ENCODE assay signal across 8 cellular contexts in the genomic region with DNA sequence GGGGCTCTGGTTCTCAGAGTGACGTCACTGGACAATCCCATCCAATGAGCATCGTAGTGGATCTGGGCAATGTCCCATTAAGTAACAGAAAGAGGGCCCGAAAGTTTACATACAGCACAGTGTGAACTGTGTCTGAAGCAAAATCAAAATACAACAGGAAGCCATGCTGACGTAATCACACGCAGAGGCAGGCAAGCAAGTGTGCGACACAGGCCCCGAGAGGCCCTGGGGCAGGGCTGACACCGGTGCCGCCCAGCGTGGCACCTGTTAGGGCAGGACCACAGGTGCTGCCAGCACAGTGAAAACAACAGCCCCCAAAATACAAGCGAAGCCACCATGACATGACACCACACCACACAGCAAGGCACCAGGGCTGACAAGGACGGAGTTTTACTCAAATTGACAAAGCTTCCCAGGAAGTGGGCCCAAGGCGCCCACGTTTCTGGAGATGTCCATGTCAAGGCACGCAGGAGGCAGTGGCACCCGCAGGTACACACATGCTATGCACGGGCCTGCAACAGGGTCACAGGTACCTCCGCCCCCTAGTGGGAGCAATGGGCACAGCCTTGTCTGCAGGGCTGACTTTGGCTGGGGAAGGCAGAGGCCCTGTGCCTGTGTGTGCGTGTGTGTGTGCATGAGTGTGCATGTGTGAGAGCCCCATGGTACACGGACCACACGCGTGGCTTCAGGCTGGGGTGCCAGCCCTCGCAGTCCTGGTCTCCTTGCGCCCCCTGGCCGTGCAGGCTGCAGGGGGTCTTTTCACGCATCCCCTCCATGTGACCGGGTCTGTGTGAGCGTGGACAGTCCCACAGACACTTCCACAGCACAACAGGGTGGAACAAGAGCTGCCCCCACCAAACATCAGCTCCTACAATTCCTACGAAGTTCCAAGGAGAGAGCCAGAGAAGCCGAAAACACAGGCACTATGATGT. TPM values are rescaled to one million over a fixed set of nuclear protein-coding genes. Genes with fewer than 3 reads are reported as not detected.
DNase-seq lines count a peak whose midpoint lies in the region; ATAC-seq and TF ChIP-seq lines count a peak whose summit lies in the region.

No MANE protein-coding gene starts in this region.

- no peaks in the 10 kb centered on the region for H3K27me3 Mint-ChIP-seq in CD4-positive, alpha-beta T cell
- no peaks in the 10 kb centered on the region for H3K27me3 Mint-ChIP-seq in activated T-helper 1 cell treated with anti-CD3 and anti-CD28 coated beads, Interleukin-12 subunit alpha, Interleukin-12 subunit beta, Interleukin-2, Interleukin-4 antibody, amounts not matched to agents 30 ng/mL and 10 ng/mL and 1 ng/mL, durations not matched to agents 14 hours and 24 hours and 36 hours (ENCODE audit: insufficient read depth)

- DNase-seq in CD4-positive, alpha-beta T cell, result peak; percentile 47 to 73 (median 60)
- DNase-seq in OCI-M1 (lab: John Stamatoyannopoulos, UW), result peak; percentile 71
- peak; percentile 55 for DNase-seq in activated T-helper 1 cell treated with anti-CD3 and anti-CD28 coated beads, Interleukin-12 subunit alpha, Interleukin-12 subunit beta, Interleukin-2, Interleukin-4 antibody, amounts not matched to agents 30 ng/mL and 10 ng/mL and 1 ng/mL, durations not matched to agents 14 hours and 24 hours and 36 hours (ENCODE audit: low spot score)
- peak; percentile 91 for DNase-seq in germinal center (ENCODE audit: low spot score)
- DNase-seq in sigmoid colon, result no peak
- no peak for DNase-seq in midbrain (lab: John Stamatoyannopoulos, UW)

- peak overlapping the region; percentile 95 for H3K27ac Mint-ChIP-seq in CD4-positive, alpha-beta T cell
- no peak overlapping the region for H3K27ac Mint-ChIP-seq in activated T-helper 1 cell treated with anti-CD3 and anti-CD28 coated beads, Interleukin-12 subunit alpha, Interleukin-12 subunit beta, Interleukin-2, Interleukin-4 antibody, amounts not matched to agents 30 ng/mL and 10 ng/mL and 1 ng/mL, durations not matched to agents 14 hours and 24 hours and 36 hours

- CTCF ChIA-PET in CD4-positive, alpha-beta T cell (lab: Charles Lee), result no interaction called here

- 73 to 75% methylated on average over 30 of the region's 30 CpGs for WGBS in sigmoid colon, 2 donors

- H3K4me1 Mint-ChIP-seq in CD4-positive, alpha-beta T cell (ENCODE audit: low read depth), result peaks cover 17% of the 10 kb centered on the region
- H3K4me1 Mint-ChIP-seq in activated T-helper 1 cell treated with anti-CD3 and anti-CD28 coated beads, Interleukin-12 subunit alpha, Interleukin-12 subunit beta, Interleukin-2, Interleukin-4 antibody, amounts not matched to agents 30 ng/mL and 10 ng/mL and 1 ng/mL, durations not matched to agents 14 hours and 24 hours and 36 hours (ENCODE audit: low read depth), result peaks cover 32% of the 10 kb centered on the region

- peaks cover 4 to 30% (median 13%) of the 10 kb centered on the region in 4 donors for H3K36me3 ChIP-seq in sigmoid colon

- peak; percentile 73 for ATAC-seq in CD4-positive, alpha-beta T cell (ENCODE audit: poor library complexity)
- ATAC-seq in GM19025 (IDR thresholded peaks at IDR 0.05; ENCODE audit: low read depth, unreplicated experiment) (peak; percentile 60), HG03196 (IDR thresholded peaks at IDR 0.05; ENCODE audit: unreplicated experiment) (peak; percentile 42)

- H3K4me1 ChIP-seq in sigmoid colon, result no peaks in the 10 kb centered on the region

- no peaks in the 10 kb centered on the region for H3K27me3 ChIP-seq in CD4-positive, alpha-beta T cell (ENCODE audit: control insufficient read depth, insufficient read depth, low read length)
- no peaks in the 10 kb centered on the region for H3K27me3 ChIP-seq in sigmoid colon

- H3K36me3 Mint-ChIP-seq in CD4-positive, alpha-beta T cell (ENCODE audit: low read depth), result peaks cover 41% of the 10 kb centered on the region
- H3K36me3 Mint-ChIP-seq in activated T-helper 1 cell treated with anti-CD3 and anti-CD28 coated beads, Interleukin-12 subunit alpha, Interleukin-12 subunit beta, Interleukin-2, Interleukin-4 antibody, amounts not matched to agents 30 ng/mL and 10 ng/mL and 1 ng/mL, durations not matched to agents 14 hours and 24 hours and 36 hours (ENCODE audit: low read depth), result peaks cover 17% of the 10 kb centered on the region

- POLR2A ChIA-PET in CD4-positive, alpha-beta T cell (lab: Charles Lee), result no interaction called here

- H3K4me3 Mint-ChIP-seq in CD4-positive, alpha-beta T cell, result peak overlapping the region; percentile 79
- no peak overlapping the region for H3K4me3 Mint-ChIP-seq in activated T-helper 1 cell treated with anti-CD3 and anti-CD28 coated beads, Interleukin-12 subunit alpha, Interleukin-12 subunit beta, Interleukin-2, Interleukin-4 antibody, amounts not matched to agents 30 ng/mL and 10 ng/mL and 1 ng/mL, durations not matched to agents 14 hours and 24 hours and 36 hours

- no peak for TF ChIP-seq EP300 in sigmoid colon (IDR thresholded peaks at IDR 0.05)

- H3K4me3 ChIP-seq in sigmoid colon, result no peak overlapping the region

- intact Hi-C loops in CD4-positive, alpha-beta T cell (cut with DNase I, micrococcal nuclease), result no loop called here
- intact Hi-C loops in activated T-helper 1 cell treated with anti-CD3 and anti-CD28 coated beads, Interleukin-12 subunit alpha, Interleukin-12 subunit beta, Interleukin-2, Interleukin-4 antibody, amounts not matched to agents 30 ng/mL and 10 ng/mL and 1 ng/mL, durations not matched to agents 14 hours and 24 hours and 36 hours (cut with micrococcal nuclease), result no loop called here
- intact Hi-C loops in sigmoid colon (cut with DNase I), result no loop called here

- H3K27ac ChIP-seq in CD4-positive, alpha-beta T cell (ENCODE audit: low read depth, low read length), result peak overlapping the region; percentile 25
- no peak overlapping the region for H3K27ac ChIP-seq in sigmoid colon

- no peaks in the 10 kb centered on the region for H3K9me3 Mint-ChIP-seq in CD4-positive, alpha-beta T cell
- H3K9me3 Mint-ChIP-seq in activated T-helper 1 cell treated with anti-CD3 and anti-CD28 coated beads, Interleukin-12 subunit alpha, Interleukin-12 subunit beta, Interleukin-2, Interleukin-4 antibody, amounts not matched to agents 30 ng/mL and 10 ng/mL and 1 ng/mL, durations not matched to agents 14 hours and 24 hours and 36 hours, result no peaks in the 10 kb centered on the region

- TF ChIP-seq POLR2A in sigmoid colon (IDR thresholded peaks at IDR 0.05), result no peak

- no peaks in the 10 kb centered on the region for H3K9me3 ChIP-seq in CD4-positive, alpha-beta T cell (ENCODE audit: control insufficient read depth, low read length)
- no peaks in the 10 kb centered on the region for H3K9me3 ChIP-seq in sigmoid colon

- TF ChIP-seq CTCF in CD4-positive, alpha-beta T cell (IDR thresholded peaks at IDR 0.05), result peak; percentile 78
- TF ChIP-seq CTCF in sigmoid colon (IDR thresholded peaks at IDR 0.05), result peak in 3 of 4 experiments; percentile 32 to 70 (median 62)

RNA-seq across cellular contexts. Expression of a gene that starts 19.6 kb away (rescaled TPM):
- total RNA-seq in CD4-positive, alpha-beta T cell, result 10 to 100 TPM; 14.4 TPM
- total RNA-seq in activated T-helper 1 cell treated with anti-CD3 and anti-CD28 coated beads, Interleukin-12 subunit alpha, Interleukin-12 subunit beta, Interleukin-2, Interleukin-4 antibody, amounts not matched to agents 30 ng/mL and 10 ng/mL and 1 ng/mL, durations not matched to agents 14 hours and 24 hours and 36 hours, result 27.9 and 28.6 TPM in 2 replicates
- 1 to 10 TPM; 3.2 to 6.4 (median 4.8) TPM for total RNA-seq in sigmoid colon
- 10 to 100 TPM in 1 of 3 donors, under 1 TPM in 2; 0.60 to 10.1 (median 0.69) TPM for polyA plus RNA-seq in sigmoid colon

RNA-seq across cellular contexts. Expression of a gene that starts 21.1 kb away (rescaled TPM):
- under 1 TPM; 0.11 to 0.16 TPM for total RNA-seq in CD4-positive, alpha-beta T cell
- not detected in 2 replicates for total RNA-seq in activated T-helper 1 cell treated with anti-CD3 and anti-CD28 coated beads, Interleukin-12 subunit alpha, Interleukin-12 subunit beta, Interleukin-2, Interleukin-4 antibody, amounts not matched to agents 30 ng/mL and 10 ng/mL and 1 ng/mL, durations not matched to agents 14 hours and 24 hours and 36 hours
- total RNA-seq in sigmoid colon, result not detected
- polyA plus RNA-seq in sigmoid colon, result not detected

Comparison
In these comparisons a context has a peak if more than half of its experiments do, and no peak if none do; other contexts are left out.
1. DNase-seq: peak in CD4-positive, alpha-beta T cell (10 of 10), OCI-M1 (single experiment), activated T-helper 1 cell treated with anti-CD3 and anti-CD28 coated beads, Interleukin-12 subunit alpha, Interleukin-12 subunit beta, Interleukin-2, Interleukin-4 antibody, amounts not matched to agents 30 ng/mL and 10 ng/mL and 1 ng/mL, durations not matched to agents 14 hours and 24 hours and 36 hours (single experiment) and germinal center (single experiment); none in sigmoid colon (single experiment) and midbrain (single experiment).
2. Peak in every context shown above with its lines, with median percentiles within 50 percentile points of each other: ATAC-seq.